In genomic region chr12:6916426-6917200, GRCh38 we compare ENCODE assay signal across 13 cellular contexts. TPM values are rescaled to one million over a fixed set of nuclear protein-coding genes. Genes with fewer than 3 reads are reported as not detected.
DNase-seq lines count a peak whose midpoint lies in the region; ATAC-seq, FAIRE-seq and TF ChIP-seq lines count a peak whose summit lies in the region.
"Had no signal": no experiment of that assay in that cellular context is flagged by ENCODE, and none has a peak within 500 bp of the region (broad histone marks: within the 10 kb centered on the region; RNA-seq: fewer than 3 reads in every experiment).

No MANE protein-coding gene starts in this region.

- H3F3A ChIP-seq in GM23338 (replicated peaks; ENCODE audit: low read depth) (0 out of 2 replicates have a peak, but pooled peaks cover 15% of the 10 kb centered on the region), neural cell (ENCODE audit: insufficient read depth, low read length, poor library complexity, severe bottlenecking) (no peaks in the 10 kb centered on the region)

- peaks cover 8% of the 10 kb centered on the region for H3K79me2 ChIP-seq in GM23338 (replicated peaks; ENCODE audit: insufficient read depth)
- no peaks in the 10 kb centered on the region for H3K79me2 ChIP-seq in astrocyte (ENCODE audit: insufficient read depth, low read length)
- peaks cover 16% of the 10 kb centered on the region for H3K79me2 ChIP-seq in neural cell (replicated peaks; ENCODE audit: insufficient read depth, low read length)

- H3K9me2 ChIP-seq in GM23338 (ENCODE audit: insufficient read depth), result no peaks in the 10 kb centered on the region
- no peaks in the 10 kb centered on the region for H3K9me2 ChIP-seq in neural cell (ENCODE audit: insufficient read depth, low read length)

- H3K9me3 Mint-ChIP-seq in CD4-positive, CD25-positive, alpha-beta regulatory T cell, result no peaks in the 10 kb centered on the region
- H3K9me3 Mint-ChIP-seq in GM23338 (no peaks in the 10 kb centered on the region), astrocyte (ENCODE audit: unreplicated experiment) (no peaks in the 10 kb centered on the region)

- no peak for FAIRE-seq in astrocyte (lab: Jason Lieb, UNC)

- DNase-seq in CD4-positive, CD25-positive, alpha-beta regulatory T cell, result no peak
- DNase-seq in GM23338 (ENCODE audit: low spot score), result no peak
- no peak for DNase-seq in astrocyte (ENCODE audit: low read depth)
- DNase-seq in mucosa of gallbladder (ENCODE audit: low spot score), result no peak
- DNase-seq in HuH-7.5 (ENCODE audit: low spot score), result no peak
- no peak for DNase-seq in central memory CD4-positive, alpha-beta T cell
- DNase-seq: activated CD4-positive, CD25-positive, alpha-beta regulatory T cell treated with anti-CD3 and anti-CD28 coated beads, Interleukin-2, amount 50 U/mL, for 72 hours; NCI-H2029; NK-92 treated with Interleukin-12 subunit alpha and Interleukin-12 subunit beta, amount 100 ng/mL, for 24 hours; retina had no signal

- H3K9ac ChIP-seq in astrocyte (ENCODE audit: low read length) (no peak overlapping the region), neural cell (ENCODE audit: low read length) (no peak overlapping the region)

- ATAC-seq in CD4-positive, CD25-positive, alpha-beta regulatory T cell (ENCODE audit: low read depth in 2 of 2), result no peak
- no peak for ATAC-seq in GM23338

- H3K36me3 Mint-ChIP-seq in CD4-positive, CD25-positive, alpha-beta regulatory T cell, result peaks cover 20% of the 10 kb centered on the region
- H3K36me3 Mint-ChIP-seq in GM23338 (ENCODE audit: low read depth) (peaks cover 50% of the 10 kb centered on the region), astrocyte (ENCODE audit: low read depth, unreplicated experiment) (peaks cover 10% of the 10 kb centered on the region)

- TF ChIP-seq CTCF in GM23338 (conservative IDR thresholded peaks at IDR 0.05; ENCODE audit: low read depth in 2 of 2) (no peak), astrocyte (IDR thresholded peaks at IDR 0.05; ENCODE audit: insufficient read depth, low read depth, low read length) (no peak), neural cell (IDR thresholded peaks at IDR 0.05; ENCODE audit: poor library complexity, severe bottlenecking) (no peak)

- peak overlapping the region; percentile 8 for H3K27ac ChIP-seq in CD4-positive, CD25-positive, alpha-beta regulatory T cell (ENCODE audit: insufficient read depth, low read length, poor library complexity, severe bottlenecking)
- no peak overlapping the region for H3K27ac ChIP-seq in GM23338 (ENCODE audit: low read depth)
- no peak overlapping the region for H3K27ac ChIP-seq in astrocyte (ENCODE audit: low read depth, low read length)
- no peak overlapping the region for H3K27ac ChIP-seq in neural cell (ENCODE audit: low read length)
- H3K27ac ChIP-seq: suprapubic skin had no signal

- H3K4me2 ChIP-seq in GM23338 (no peak overlapping the region), astrocyte (ENCODE audit: low read length) (peak overlapping the region; percentile 53), neural cell (ENCODE audit: low read length) (no peak overlapping the region)

- no peaks in the 10 kb centered on the region for H3K27me3 Mint-ChIP-seq in CD4-positive, CD25-positive, alpha-beta regulatory T cell
- peaks cover 17% of the 10 kb centered on the region for H3K27me3 Mint-ChIP-seq in GM23338 (ENCODE audit: insufficient read depth, low read depth, poor library complexity)
- H3K27me3 Mint-ChIP-seq in astrocyte (ENCODE audit: low read depth, unreplicated experiment), result peaks cover 2% of the 10 kb centered on the region

- no peaks in the 10 kb centered on the region for H3K27me3 ChIP-seq in CD4-positive, CD25-positive, alpha-beta regulatory T cell (ENCODE audit: control insufficient read depth, insufficient read depth, low read length)
- H3K27me3 ChIP-seq in GM23338 (ENCODE audit: insufficient read depth) (no peaks in the 10 kb centered on the region), astrocyte (ENCODE audit: insufficient read depth, low read length) (no peaks in the 10 kb centered on the region), neural cell (ENCODE audit: insufficient read depth, low read depth, low read length) (no peaks in the 10 kb centered on the region)
- H3K27me3 ChIP-seq: suprapubic skin had no signal

- peaks cover 28% of the 10 kb centered on the region for H3K36me3 ChIP-seq in CD4-positive, CD25-positive, alpha-beta regulatory T cell (ENCODE audit: control insufficient read depth, insufficient read depth, low read length)
- H3K36me3 ChIP-seq in GM23338 (ENCODE audit: insufficient read depth) (peaks cover 6% of the 10 kb centered on the region), astrocyte (ENCODE audit: insufficient read depth, low read length) (peaks cover 2% of the 10 kb centered on the region), neural cell (ENCODE audit: insufficient read depth, low read length) (no peaks in the 10 kb centered on the region)
- H3K36me3 ChIP-seq: suprapubic skin had no signal

- no peak overlapping the region for H3K4me3 ChIP-seq in CD4-positive, CD25-positive, alpha-beta regulatory T cell (ENCODE audit: low read depth, low read length)
- H3K4me3 ChIP-seq in GM23338 (no peak overlapping the region), astrocyte (ENCODE audit: insufficient read depth, low read depth, low read length) (no peak overlapping the region), neural cell (ENCODE audit: low read length) (peak overlapping the region; percentile 97)
- H3K4me3 ChIP-seq: suprapubic skin had no signal

- no peak for TF ChIP-seq EP300 in neural cell (conservative IDR thresholded peaks at IDR 0.05; ENCODE audit: poor library complexity, severe bottlenecking)

- peak overlapping the region; percentile 76 to 99 (median 88) for H3K4me3 Mint-ChIP-seq in CD4-positive, CD25-positive, alpha-beta regulatory T cell
- peak overlapping the region; percentile 97 for H3K4me3 Mint-ChIP-seq in GM23338
- H3K4me3 Mint-ChIP-seq in astrocyte (ENCODE audit: unreplicated experiment), result peak overlapping the region; percentile 75

- no peaks in the 10 kb centered on the region for H3K9me3 ChIP-seq in CD4-positive, CD25-positive, alpha-beta regulatory T cell (ENCODE audit: control insufficient read depth in 2 of 2, low read length in 2 of 2)
- H3K9me3 ChIP-seq in astrocyte (ENCODE audit: insufficient read depth, low read depth, low read length) (no peaks in the 10 kb centered on the region), neural cell (ENCODE audit: low read length) (no peaks in the 10 kb centered on the region)
- H3K9me3 ChIP-seq: suprapubic skin had no signal

- peak overlapping the region in 2 of 3 donors; percentile 79 to 86 for H3K27ac Mint-ChIP-seq in CD4-positive, CD25-positive, alpha-beta regulatory T cell
- H3K27ac Mint-ChIP-seq in GM23338 (no peak overlapping the region), astrocyte (ENCODE audit: unreplicated experiment) (peak overlapping the region; percentile 94)

- peaks cover 28% of the 10 kb centered on the region for H3K4me1 ChIP-seq in CD4-positive, CD25-positive, alpha-beta regulatory T cell (ENCODE audit: control insufficient read depth, insufficient read depth, low read length, poor library complexity, severe bottlenecking)
- H3K4me1 ChIP-seq in GM23338 (ENCODE audit: insufficient read depth), result peaks cover 19% of the 10 kb centered on the region
- H3K4me1 ChIP-seq in astrocyte (ENCODE audit: insufficient read depth, low read length), result peaks cover 25% of the 10 kb centered on the region

- H3K4me1 Mint-ChIP-seq in CD4-positive, CD25-positive, alpha-beta regulatory T cell, result peaks cover 0 to 48% (median 26%) of the 10 kb centered on the region in 4 donors
- H3K4me1 Mint-ChIP-seq in GM23338 (peaks cover 39% of the 10 kb centered on the region), astrocyte (ENCODE audit: low read depth, unreplicated experiment) (peaks cover 15% of the 10 kb centered on the region)

- H4K20me1 ChIP-seq in GM23338 (replicated peaks; ENCODE audit: insufficient read depth) (no peaks in the 10 kb centered on the region), astrocyte (ENCODE audit: insufficient read depth, low read length) (no peaks in the 10 kb centered on the region), neural cell (ENCODE audit: insufficient read depth) (no peaks in the 10 kb centered on the region)

- H2AFZ ChIP-seq in GM23338, result no peak overlapping the region
- H2AFZ ChIP-seq in astrocyte (ENCODE audit: low read depth, low read length), result no peak overlapping the region
- no peak overlapping the region for H2AFZ ChIP-seq in neural cell (ENCODE audit: low read depth, low read length)

- no peak for TF ChIP-seq RAD21 in neural cell (conservative IDR thresholded peaks at IDR 0.05)

RNA-seq across cellular contexts. Expression of gene ENO2, which starts 2.2 kb away (rescaled TPM):
- total RNA-seq in CD4-positive, CD25-positive, alpha-beta regulatory T cell, result 88.2 TPM
- 10 to 100 TPM; 18.1 to 24.8 (median 22.7) TPM for polyA plus RNA-seq in CD4-positive, CD25-positive, alpha-beta regulatory T cell
- total RNA-seq in GM23338 (2014; rRNA removed; shearing (Covaris generic)), result 50.8 and 53.5 TPM in 2 replicates
- polyA plus RNA-seq in GM23338 (2016; fragmentation: Nextera tagmentation; extraction: Ambion mirVana) (43.5 and 50.0 TPM in 2 replicates), neural cell (193 and 228 TPM in 2 replicates)
- total RNA-seq in astrocyte (46.4 and 47.7 TPM in 2 replicates), mucosa of gallbladder (30.5 TPM)
- polyA minus RNA-seq in neural cell, result 157 and 175 TPM in 2 replicates

RNA-seq across cellular contexts. Expression of gene ATN1, which starts 11.1 kb away (rescaled TPM):
- total RNA-seq in CD4-positive, CD25-positive, alpha-beta regulatory T cell, result 27.5 TPM
- under 1 TPM; 0.17 to 0.82 (median 0.53) TPM for polyA plus RNA-seq in CD4-positive, CD25-positive, alpha-beta regulatory T cell
- total RNA-seq in GM23338 (2014; rRNA removed; shearing (Covaris generic)), result 49.6 and 52.8 TPM in 2 replicates
- polyA plus RNA-seq in GM23338 (2016; fragmentation: Nextera tagmentation; extraction: Ambion mirVana) (27.2 and 29.5 TPM in 2 replicates), neural cell (9.2 and 13.7 TPM in 2 replicates)
- total RNA-seq in astrocyte (94.9 and 97.8 TPM in 2 replicates), mucosa of gallbladder (153 TPM)
- 17.5 and 27.1 TPM in 2 replicates for polyA minus RNA-seq in neural cell

RNA-seq across cellular contexts. Expression of gene LRRC23, which starts 12.0 kb away (rescaled TPM):
- total RNA-seq in CD4-positive, CD25-positive, alpha-beta regulatory T cell, result 6.6 TPM
- polyA plus RNA-seq in CD4-positive, CD25-positive, alpha-beta regulatory T cell, result 1 to 10 TPM; 2.2 to 5.1 (median 4.5) TPM
- 2.5 and 9.1 TPM in 2 replicates for total RNA-seq in GM23338 (2014; rRNA removed; shearing (Covaris generic))
- 2.4 and 2.9 TPM in 2 replicates for polyA plus RNA-seq in GM23338 (2016; fragmentation: Nextera tagmentation; extraction: Ambion mirVana)
- 5.0 and 5.2 TPM in 2 replicates for total RNA-seq in astrocyte
- 13.6 and 20.5 TPM in 2 replicates for polyA plus RNA-seq in neural cell
- 12.7 and 18.9 TPM in 2 replicates for polyA minus RNA-seq in neural cell
- total RNA-seq in mucosa of gallbladder, result 13.1 TPM

RNA-seq across cellular contexts. Expression of gene RNU7-1, which starts 27.0 kb away (rescaled TPM):
- total RNA-seq in CD4-positive, CD25-positive, alpha-beta regulatory T cell, result not detected
- not detected for polyA plus RNA-seq in CD4-positive, CD25-positive, alpha-beta regulatory T cell
- not detected in 2 replicates for total RNA-seq in GM23338 (2014; rRNA removed; shearing (Covaris generic))
- polyA plus RNA-seq in GM23338 (2016; fragmentation: Nextera tagmentation; extraction: Ambion mirVana) (not detected in 2 replicates), neural cell (not detected in 2 replicates)
- total RNA-seq in astrocyte (not detected in 2 replicates), mucosa of gallbladder (not detected)
- polyA minus RNA-seq in neural cell, result not detected in 2 replicates
- total RNA-seq: SK-MEL-5, suprapubic skin had no signal

RNA-seq across cellular contexts. Expression of gene C12orf57, which starts 27.2 kb away (rescaled TPM):
- 186 TPM for total RNA-seq in CD4-positive, CD25-positive, alpha-beta regulatory T cell
- polyA plus RNA-seq in CD4-positive, CD25-positive, alpha-beta regulatory T cell, result 100 to 1,000 TPM; 310 to 410 (median 340) TPM
- total RNA-seq in GM23338 (2014; rRNA removed; shearing (Covaris generic)), result 186 and 204 TPM in 2 replicates
- polyA plus RNA-seq in GM23338 (2016; fragmentation: Nextera tagmentation; extraction: Ambion mirVana), result 262 and 285 TPM in 2 replicates
- 117 and 123 TPM in 2 replicates for total RNA-seq in astrocyte
- 477 and 500 TPM in 2 replicates for polyA plus RNA-seq in neural cell
- 118 and 135 TPM in 2 replicates for polyA minus RNA-seq in neural cell
- total RNA-seq in mucosa of gallbladder, result 265 TPM
